In the genomic region with DNA sequence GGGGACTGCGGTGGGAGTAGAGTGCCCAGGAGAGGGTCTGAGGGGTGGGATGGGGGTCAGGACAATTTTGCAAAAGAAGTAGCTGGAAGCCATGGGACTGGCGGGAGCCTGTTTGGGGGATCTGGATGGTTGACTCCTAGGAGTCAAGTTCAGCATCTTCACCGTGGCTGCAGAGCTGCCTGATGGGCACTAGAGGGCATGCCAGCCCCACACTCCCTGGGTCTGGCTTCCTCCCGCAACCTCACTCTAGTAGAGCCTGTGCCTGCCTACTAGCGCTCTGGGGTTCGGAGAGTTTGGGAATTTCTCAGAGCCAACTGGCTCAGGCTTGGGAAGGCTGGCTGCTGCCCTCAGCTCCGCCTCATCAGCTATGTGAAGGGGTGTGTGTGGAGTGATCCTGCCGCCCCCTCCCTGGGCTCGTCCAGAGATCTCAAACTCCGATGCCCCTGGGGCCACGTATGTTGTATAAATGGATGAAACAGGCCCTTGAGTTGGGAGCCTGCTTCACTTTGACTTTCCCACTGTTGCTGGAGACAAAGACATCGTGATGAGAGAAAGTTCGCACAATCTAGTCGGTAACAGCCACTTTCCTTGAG, we compare ENCODE assay signal across 8 cellular contexts. TPM values are rescaled to one million over a fixed set of nuclear protein-coding genes. Genes with fewer than 3 reads are reported as not detected.
DNase-seq lines count a peak whose midpoint lies in the region; ATAC-seq and TF ChIP-seq lines count a peak whose summit lies in the region.

No MANE protein-coding gene starts in this region.

- DNase-seq in CD4-positive, alpha-beta memory T cell = peak; percentile 53 to 64 (median 57)
- DNase-seq in MG63 = peak; percentile 68
- peak; percentile 29 for DNase-seq in amniotic stem cell (lab: John Stamatoyannopoulos, UW)
- peak; percentile 81 for DNase-seq in right atrium auricular region (ENCODE audit: low spot score)
- no peak for DNase-seq in retinal pigment epithelial cell (ENCODE audit: low read depth)

- peak overlapping the region in 1 of 2 donors; percentile 34 for H3K4me3 ChIP-seq in CD4-positive, alpha-beta memory T cell (ENCODE audit: low read length in 2 of 2)
- H3K4me3 ChIP-seq in MG63 (no peak overlapping the region), right atrium auricular region (no peak overlapping the region), retinal pigment epithelial cell (ENCODE audit: low read length) (no peak overlapping the region)

- peak overlapping the region in 4 of 7 donors; percentile 54 to 91 (median 85) for H3K27ac Mint-ChIP-seq in CD4-positive, alpha-beta memory T cell
- H3K27ac Mint-ChIP-seq in T-helper 1 cell treated with Interleukin-12 subunit alpha and Interleukin-12 subunit beta and Interleukin-4 antibody, amounts not matched to agents 30 μg/mL and 1 μg/mL, for 36 hours = no peak overlapping the region

- H3K4me1 Mint-ChIP-seq in CD4-positive, alpha-beta memory T cell = peaks cover 31 to 44% (median 41%) of the 10 kb centered on the region in 4 donors
- peaks cover 30% of the 10 kb centered on the region for H3K4me1 Mint-ChIP-seq in T-helper 1 cell treated with Interleukin-12 subunit alpha and Interleukin-12 subunit beta and Interleukin-4 antibody, amounts not matched to agents 30 μg/mL and 1 μg/mL, for 36 hours (ENCODE audit: low read depth)

- peak overlapping the region; percentile 62 to 89 (median 84) for H3K4me3 Mint-ChIP-seq in CD4-positive, alpha-beta memory T cell
- peak overlapping the region; percentile 54 for H3K4me3 Mint-ChIP-seq in T-helper 1 cell treated with Interleukin-12 subunit alpha and Interleukin-12 subunit beta and Interleukin-4 antibody, amounts not matched to agents 30 μg/mL and 1 μg/mL, for 36 hours

- peak; percentile 73 to 93 for TF ChIP-seq CTCF in right atrium auricular region (IDR thresholded peaks at IDR 0.05)
- peak; percentile 92 for TF ChIP-seq CTCF in retinal pigment epithelial cell (conservative IDR thresholded peaks at IDR 0.05; ENCODE audit: low read depth, low read length)

- H3K27me3 ChIP-seq in CD4-positive, alpha-beta memory T cell (ENCODE audit: insufficient read depth, low read length) = no peaks in the 10 kb centered on the region
- H3K27me3 ChIP-seq in MG63 (no peaks in the 10 kb centered on the region), right atrium auricular region (no peaks in the 10 kb centered on the region)

- POLR2A ChIA-PET in CD4-positive, alpha-beta memory T cell (lab: Charles Lee; ENCODE audit: partially characterized antibody) = interaction anchor here (0.9 to 5.8 kb wide), 4 partner anchors 10 to 299 kb away, joined by 3 to 55 read pairs (median 4); a partner anchor contains a TSS

- H3K4me1 ChIP-seq in CD4-positive, alpha-beta memory T cell (ENCODE audit: insufficient read depth, low read length) = peaks cover 49% of the 10 kb centered on the region
- peaks cover 0 to 12% of the 10 kb centered on the region in 2 donors for H3K4me1 ChIP-seq in right atrium auricular region

- no peaks in the 10 kb centered on the region for H3K9me3 Mint-ChIP-seq in CD4-positive, alpha-beta memory T cell
- no peaks in the 10 kb centered on the region for H3K9me3 Mint-ChIP-seq in T-helper 1 cell treated with Interleukin-12 subunit alpha and Interleukin-12 subunit beta and Interleukin-4 antibody, amounts not matched to agents 30 μg/mL and 1 μg/mL, for 36 hours

- ATAC-seq in GM21423 (IDR thresholded peaks at IDR 0.05; ENCODE audit: unreplicated experiment) (peak; percentile 45), HG02973 (IDR thresholded peaks at IDR 0.05; ENCODE audit: unreplicated experiment) (no peak)

- H3K27me3 Mint-ChIP-seq in CD4-positive, alpha-beta memory T cell = peaks cover 0 to 2% of the 10 kb centered on the region in 2 donors
- no peaks in the 10 kb centered on the region for H3K27me3 Mint-ChIP-seq in T-helper 1 cell treated with Interleukin-12 subunit alpha and Interleukin-12 subunit beta and Interleukin-4 antibody, amounts not matched to agents 30 μg/mL and 1 μg/mL, for 36 hours (ENCODE audit: low read depth)

- H3K9me3 ChIP-seq in CD4-positive, alpha-beta memory T cell (ENCODE audit: control insufficient read depth in 1 of 2, low read length in 2 of 2) = no peaks in the 10 kb centered on the region
- H3K9me3 ChIP-seq in MG63 (no peaks in the 10 kb centered on the region), right atrium auricular region (no peaks in the 10 kb centered on the region)

- intact Hi-C loops in CD4-positive, alpha-beta memory T cell (cut with micrococcal nuclease) = loop anchor here (1.0 kb wide), 1 partner anchor 11 kb away; a partner anchor contains a TSS

- H3K27ac ChIP-seq in CD4-positive, alpha-beta memory T cell (ENCODE audit: low read depth, low read length) = no peak overlapping the region
- H3K27ac ChIP-seq in right atrium auricular region = no peak overlapping the region

- no peaks in the 10 kb centered on the region for H3K36me3 ChIP-seq in CD4-positive, alpha-beta memory T cell (ENCODE audit: insufficient read depth, low read length)
- H3K36me3 ChIP-seq in MG63 (peaks cover 36% of the 10 kb centered on the region), right atrium auricular region (peaks cover 19% of the 10 kb centered on the region)

- CTCF ChIA-PET in CD4-positive, alpha-beta memory T cell (lab: Charles Lee; ENCODE audit: partially characterized antibody) = interaction anchor here (0.7 to 5.9 kb wide), 13 partner anchors 9 to 1124 kb away, joined by 3 to 129 read pairs (median 4); a partner anchor contains a TSS

- H3K36me3 Mint-ChIP-seq in CD4-positive, alpha-beta memory T cell = peaks cover 0 to 17% of the 10 kb centered on the region in 2 donors
- peaks cover 15% of the 10 kb centered on the region for H3K36me3 Mint-ChIP-seq in T-helper 1 cell treated with Interleukin-12 subunit alpha and Interleukin-12 subunit beta and Interleukin-4 antibody, amounts not matched to agents 30 μg/mL and 1 μg/mL, for 36 hours (ENCODE audit: low read depth)

RNA-seq across cellular contexts. Expression of a gene that starts 10.8 kb away (rescaled TPM):
- total RNA-seq in CD4-positive, alpha-beta memory T cell = 10 to 100 TPM; 27.4 to 30.7 TPM
- 10 to 100 TPM; 16.0 to 26.7 TPM for polyA plus RNA-seq in CD4-positive, alpha-beta memory T cell
- 117 and 120 TPM in 2 replicates for total RNA-seq in MG63 (2014; rRNA removed; shearing (Covaris generic); ENCODE audit: low replicate concordance)
- 10 to 100 TPM; 15.0 to 20.4 TPM for total RNA-seq in right atrium auricular region

RNA-seq across cellular contexts. Expression of a gene that starts 27.6 kb away (rescaled TPM):
- total RNA-seq in CD4-positive, alpha-beta memory T cell = not detected
- not detected for polyA plus RNA-seq in CD4-positive, alpha-beta memory T cell
- not detected in 2 replicates for total RNA-seq in MG63 (2014; rRNA removed; shearing (Covaris generic); ENCODE audit: low replicate concordance)
- not detected for total RNA-seq in right atrium auricular region

RNA-seq across cellular contexts. Expression of a gene that starts 27.8 kb away (rescaled TPM):
- not detected for total RNA-seq in CD4-positive, alpha-beta memory T cell
- polyA plus RNA-seq in CD4-positive, alpha-beta memory T cell = not detected
- not detected in 2 replicates for total RNA-seq in MG63 (2014; rRNA removed; shearing (Covaris generic); ENCODE audit: low replicate concordance)
- total RNA-seq in right atrium auricular region = under 1 TPM in 1 of 2 donors, not detected in 1; 0.67 TPM

RNA-seq across cellular contexts. Expression of a gene that starts 48.1 kb away (rescaled TPM):
- under 1 TPM; 0.41 to 0.44 TPM for total RNA-seq in CD4-positive, alpha-beta memory T cell
- polyA plus RNA-seq in CD4-positive, alpha-beta memory T cell = under 1 TPM in 1 of 2 donors, not detected in 1; 0.37 TPM
- total RNA-seq in MG63 (2014; rRNA removed; shearing (Covaris generic); ENCODE audit: low replicate concordance) = 21.0 and 32.2 TPM in 2 replicates
- under 1 TPM; 0.22 to 0.79 TPM for total RNA-seq in right atrium auricular region
